ENCODE assay signal across 18 cellular contexts in the genomic region with DNA sequence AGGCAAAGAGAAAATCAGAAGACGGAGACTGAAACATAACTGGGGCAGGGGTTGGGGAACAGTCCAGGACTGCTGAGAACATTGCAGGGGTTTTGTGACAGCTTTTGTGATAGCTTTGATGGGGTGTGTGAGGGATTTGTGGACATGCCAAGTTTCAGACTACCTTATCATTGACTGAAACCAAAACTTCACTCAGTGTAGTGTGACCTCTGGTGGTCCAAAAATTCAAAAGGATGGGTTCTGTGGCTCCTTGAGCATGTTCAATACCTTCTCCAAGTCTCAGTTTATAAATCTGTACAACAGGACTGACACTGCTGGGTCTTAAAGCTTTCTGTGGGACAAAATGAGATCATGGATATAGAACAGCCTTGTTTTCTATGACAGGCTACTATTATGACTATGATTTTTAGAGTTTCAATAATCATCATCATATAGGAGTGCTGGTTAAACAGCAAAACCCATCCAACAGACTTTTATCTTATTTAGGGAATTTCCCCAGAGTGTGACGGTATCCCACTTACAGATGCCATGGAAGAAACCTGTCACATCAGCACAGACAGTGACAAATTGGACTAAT.
A peak's percentile ranks its signal among the peaks of the same experiment; 100 is the strongest.
DNase-seq lines count a peak whose midpoint lies in the region; ATAC-seq, FAIRE-seq and TF ChIP-seq lines count a peak whose summit lies in the region.
"Had no signal": no experiment of that assay in that cellular context is flagged by ENCODE, and none has a peak within 500 bp of the region (broad histone marks: within the 10 kb centered on the region; RNA-seq: fewer than 3 reads in every experiment).

No MANE protein-coding gene starts in this region.

- H3K27me3 Mint-ChIP-seq in brain: peaks cover 2% of the 10 kb centered on the region
- no peaks in the 10 kb centered on the region for H3K27me3 Mint-ChIP-seq in nephron progenitor cell (ENCODE audit: low read depth, poor library complexity)
- H3K27me3 Mint-ChIP-seq in naive thymus-derived CD4-positive, alpha-beta T cell: peaks cover 0 to 21% (median 5%) of the 10 kb centered on the region in 5 donors
- H3K27me3 Mint-ChIP-seq: activated naive CD4-positive, alpha-beta T cell treated with anti-CD3 and anti-CD28 coated beads, Interleukin-2, amount 10 ng/mL, durations not matched to agents 7 days and 5 days had no signal

- TF ChIP-seq CTCF in brain (conservative IDR thresholded peaks at IDR 0.05) (peak; percentile 14 to 36), nephron progenitor cell (IDR thresholded peaks at IDR 0.05) (no peak), testis (IDR thresholded peaks at IDR 0.05) (no peak), vagina (IDR thresholded peaks at IDR 0.05) (no peak)

- TF ChIP-seq POLR2A in testis (IDR thresholded peaks at IDR 0.05): no peak
- TF ChIP-seq POLR2A in vagina (IDR thresholded peaks at IDR 0.05): no peak

- H3K27ac ChIP-seq in testis (no peak overlapping the region), vagina (no peak overlapping the region)
- H3K27ac ChIP-seq in naive thymus-derived CD4-positive, alpha-beta T cell (ENCODE audit: low read depth, low read length): no peak overlapping the region
- H3K27ac ChIP-seq: BLaER1, gastroesophageal sphincter, SK-N-MC, WERI-Rb-1 had no signal

- H3K4me3 ChIP-seq in testis (no peak overlapping the region), vagina (no peak overlapping the region)
- no peak overlapping the region for H3K4me3 ChIP-seq in naive thymus-derived CD4-positive, alpha-beta T cell (ENCODE audit: low read length)
- H3K4me3 ChIP-seq: BLaER1, gastroesophageal sphincter, SK-N-MC had no signal

- POLR2A ChIA-PET in naive thymus-derived CD4-positive, alpha-beta T cell (lab: Charles Lee): no interaction called here

- no peak for DNase-seq in nephron progenitor cell
- DNase-seq in testis: no peak
- DNase-seq in naive thymus-derived CD4-positive, alpha-beta T cell: no peak
- DNase-seq in RCC 7860 (ENCODE audit: low spot score): no peak
- DNase-seq in vagina (ENCODE audit: extremely low spot score in 2 of 2): no peak
- DNase-seq: activated naive CD4-positive, alpha-beta T cell treated with anti-CD3 and anti-CD28 coated beads, Interleukin-2, amount 10 ng/mL, durations not matched to agents 7 days and 5 days; DND-41; immature natural killer cell; midbrain; NCI-H1092; WERI-Rb-1 had no signal

- H3K4me1 Mint-ChIP-seq in brain (peaks cover 48% of the 10 kb centered on the region), nephron progenitor cell (peaks cover 62% of the 10 kb centered on the region)
- no peaks in the 10 kb centered on the region for H3K4me1 Mint-ChIP-seq in naive thymus-derived CD4-positive, alpha-beta T cell
- H3K4me1 Mint-ChIP-seq: activated naive CD4-positive, alpha-beta T cell treated with anti-CD3 and anti-CD28 coated beads, Interleukin-2, amount 10 ng/mL, durations not matched to agents 7 days and 5 days; immature natural killer cell had no signal

- H3K36me3 Mint-ChIP-seq in brain (no peaks in the 10 kb centered on the region), nephron progenitor cell (ENCODE audit: low read depth) (no peaks in the 10 kb centered on the region)
- no peaks in the 10 kb centered on the region for H3K36me3 Mint-ChIP-seq in naive thymus-derived CD4-positive, alpha-beta T cell
- H3K36me3 Mint-ChIP-seq: activated naive CD4-positive, alpha-beta T cell treated with anti-CD3 and anti-CD28 coated beads, Interleukin-2, amount 10 ng/mL, durations not matched to agents 7 days and 5 days; immature natural killer cell had no signal

- WGBS in testis, 2 donors: 86 to 100% methylated on average over 2 of the region's 2 CpGs

- H3K27me3 ChIP-seq in testis: no peaks in the 10 kb centered on the region
- H3K27me3 ChIP-seq in naive thymus-derived CD4-positive, alpha-beta T cell (ENCODE audit: control insufficient read depth in 2 of 2, insufficient read depth in 2 of 2, low read length in 2 of 2): no peaks in the 10 kb centered on the region
- no peaks in the 10 kb centered on the region for H3K27me3 ChIP-seq in vagina
- H3K27me3 ChIP-seq: BLaER1, gastroesophageal sphincter had no signal

- H3K4me3 Mint-ChIP-seq in brain (no peak overlapping the region), nephron progenitor cell (no peak overlapping the region)
- no peak overlapping the region for H3K4me3 Mint-ChIP-seq in naive thymus-derived CD4-positive, alpha-beta T cell
- H3K4me3 Mint-ChIP-seq: activated naive CD4-positive, alpha-beta T cell treated with anti-CD3 and anti-CD28 coated beads, Interleukin-2, amount 10 ng/mL, durations not matched to agents 7 days and 5 days; immature natural killer cell had no signal

- ATAC-seq in GM18502 (IDR thresholded peaks at IDR 0.05; ENCODE audit: poor library complexity, unreplicated experiment): peak; percentile 73
- peak; percentile 73 for ATAC-seq in HG03565 (IDR thresholded peaks at IDR 0.05; ENCODE audit: unreplicated experiment)
- no peak for ATAC-seq in naive thymus-derived CD4-positive, alpha-beta T cell
- ATAC-seq: gastroesophageal sphincter had no signal

- H3K4me1 ChIP-seq in testis (no peaks in the 10 kb centered on the region), vagina (peaks cover 5% of the 10 kb centered on the region)
- H3K4me1 ChIP-seq in naive thymus-derived CD4-positive, alpha-beta T cell (ENCODE audit: control insufficient read depth in 2 of 2, insufficient read depth in 2 of 2, low read length in 2 of 2): no peaks in the 10 kb centered on the region
- H3K4me1 ChIP-seq: gastroesophageal sphincter had no signal

- H3K27ac Mint-ChIP-seq in brain: peak overlapping the region; percentile 18 to 85 (median 56)
- peak overlapping the region; percentile 6 for H3K27ac Mint-ChIP-seq in nephron progenitor cell
- no peak overlapping the region for H3K27ac Mint-ChIP-seq in naive thymus-derived CD4-positive, alpha-beta T cell
- H3K27ac Mint-ChIP-seq: activated naive CD4-positive, alpha-beta T cell treated with anti-CD3 and anti-CD28 coated beads, Interleukin-2, amount 10 ng/mL, durations not matched to agents 7 days and 5 days; immature natural killer cell had no signal

- CTCF ChIA-PET in naive thymus-derived CD4-positive, alpha-beta T cell (lab: Charles Lee): no interaction called here

- H3K9me3 Mint-ChIP-seq in brain (no peaks in the 10 kb centered on the region), nephron progenitor cell (no peaks in the 10 kb centered on the region)
- peaks cover 0 to 3% (median 0%) of the 10 kb centered on the region in 11 donors for H3K9me3 Mint-ChIP-seq in naive thymus-derived CD4-positive, alpha-beta T cell
- H3K9me3 Mint-ChIP-seq: activated naive CD4-positive, alpha-beta T cell treated with anti-CD3 and anti-CD28 coated beads, Interleukin-2, amount 10 ng/mL, durations not matched to agents 7 days and 5 days had no signal

- no peaks in the 10 kb centered on the region for H3K9me3 ChIP-seq in testis
- no peaks in the 10 kb centered on the region for H3K9me3 ChIP-seq in naive thymus-derived CD4-positive, alpha-beta T cell (ENCODE audit: control insufficient read depth in 2 of 3, low read length in 3 of 3)
- no peaks in the 10 kb centered on the region for H3K9me3 ChIP-seq in vagina
- H3K9me3 ChIP-seq: BLaER1, gastroesophageal sphincter had no signal

- FAIRE-seq in RCC 7860 (lab: Jason Lieb, UNC): no peak
- FAIRE-seq: endometrium had no signal

- intact Hi-C loops in testis (cut with DNase I; ENCODE audit: low total_unique reads) (no loop called here), vagina (cut with DNase I) (no loop called here)
- intact Hi-C loops in naive thymus-derived CD4-positive, alpha-beta T cell (cut with micrococcal nuclease): no loop called here

- H3K36me3 ChIP-seq in testis (ENCODE audit: low read depth, missing control alignments) (no peaks in the 10 kb centered on the region), vagina (no peaks in the 10 kb centered on the region)
- no peaks in the 10 kb centered on the region for H3K36me3 ChIP-seq in naive thymus-derived CD4-positive, alpha-beta T cell (ENCODE audit: control insufficient read depth in 2 of 3, insufficient read depth in 3 of 3, low read length in 3 of 3)
- H3K36me3 ChIP-seq: BLaER1, gastroesophageal sphincter, WERI-Rb-1 had no signal

Comparison
In these comparisons a context has a peak if more than half of its experiments do, and no peak if none do; other contexts are left out.
1. H3K27ac Mint-ChIP-seq: peak in brain (5 of 5) and nephron progenitor cell (single experiment); none in naive thymus-derived CD4-positive, alpha-beta T cell (0 of 9).
2. CTCF ChIP-seq: peak in brain (2 of 2); none in nephron progenitor cell (single experiment), testis (0 of 3) and vagina (0 of 3).